In genomic region chr5:139177809-139178581, GRCh38 we compare ENCODE assay signal across 9 cellular contexts. TPM values are rescaled to one million over a fixed set of nuclear protein-coding genes. Genes with fewer than 3 reads are reported as not detected.
DNase-seq lines count a peak whose midpoint lies in the region; TF ChIP-seq lines count a peak whose summit lies in the region.
"Had no signal": no experiment of that assay in that cellular context is flagged by ENCODE, and none has a peak within 500 bp of the region (broad histone marks: within the 10 kb centered on the region; RNA-seq: fewer than 3 reads in every experiment).

No MANE protein-coding gene starts in this region.

- intact Hi-C loops in dorsolateral prefrontal cortex (cut with DNase I) (no loop called here), testis (cut with DNase I; ENCODE audit: low total_unique reads) (no loop called here)

- H3K27ac Mint-ChIP-seq in activated T-cell treated with anti-CD3 and anti-CD28 coated beads, Interleukin-2, amount 50 U/mL, for 24 hours = peak overlapping the region; percentile 8
- H3K27ac Mint-ChIP-seq: CD8-positive, alpha-beta T cell had no signal

- peak overlapping the region in 38 of 59 donors; percentile 3 to 71 (median 40) for H3K27ac ChIP-seq in dorsolateral prefrontal cortex
- H3K27ac ChIP-seq in testis = peak overlapping the region in 1 of 2 donors; percentile 17

- H3K9me3 ChIP-seq in testis = no peaks in the 10 kb centered on the region

- H3K4me3 ChIP-seq in dorsolateral prefrontal cortex (no peak overlapping the region), testis (no peak overlapping the region)

- H3K36me3 ChIP-seq in testis (ENCODE audit: low read depth, missing control alignments) = no peaks in the 10 kb centered on the region

- H3K9me3 Mint-ChIP-seq in activated T-cell treated with anti-CD3 and anti-CD28 coated beads, Interleukin-2, amount 50 U/mL, for 24 hours = peaks cover under 1% of the 10 kb centered on the region
- H3K9me3 Mint-ChIP-seq: CD8-positive, alpha-beta T cell had no signal

- WGBS in testis, 2 donors = 76% methylated on average over 1 of the region's 1 CpG; no CpG with 5 or more reads in 1 of the 2 donors

- H3K36me3 Mint-ChIP-seq in activated T-cell treated with anti-CD3 and anti-CD28 coated beads, Interleukin-2, amount 50 U/mL, for 24 hours (ENCODE audit: low read depth) = peaks cover 7% of the 10 kb centered on the region

- no peak for TF ChIP-seq POLR2A in testis (IDR thresholded peaks at IDR 0.05)

- no peak overlapping the region for H3K4me3 Mint-ChIP-seq in activated T-cell treated with anti-CD3 and anti-CD28 coated beads, Interleukin-2, amount 50 U/mL, for 24 hours
- H3K4me3 Mint-ChIP-seq: CD8-positive, alpha-beta T cell had no signal

- no peaks in the 10 kb centered on the region for H3K27me3 ChIP-seq in dorsolateral prefrontal cortex
- H3K27me3 ChIP-seq in testis = no peaks in the 10 kb centered on the region

- TF ChIP-seq CTCF in dorsolateral prefrontal cortex (IDR thresholded peaks at IDR 0.05 in 54 of 56, conservative IDR thresholded peaks at IDR 0.05 in 2 of 56; ENCODE audit: low read depth in 1 of 56, partially characterized antibody in 56 of 56) (no peak), testis (IDR thresholded peaks at IDR 0.05) (no peak)

- peaks cover 19% of the 10 kb centered on the region for H3K4me1 Mint-ChIP-seq in activated T-cell treated with anti-CD3 and anti-CD28 coated beads, Interleukin-2, amount 50 U/mL, for 24 hours (ENCODE audit: low read depth)

- no peaks in the 10 kb centered on the region for H3K27me3 Mint-ChIP-seq in activated T-cell treated with anti-CD3 and anti-CD28 coated beads, Interleukin-2, amount 50 U/mL, for 24 hours

- peaks cover 32% of the 10 kb centered on the region for H3K4me1 ChIP-seq in testis

- DNase-seq in activated T-cell treated with anti-CD3 and anti-CD28 coated beads, Interleukin-2, amount 50 U/mL, for 24 hours = no peak
- no peak for DNase-seq in activated T-cell treated with anti-CD3 and anti-CD28 coated beads, Interleukin-2, amount 50 U/mL, for 48 hours
- DNase-seq in NCI-H2029 treated with DMSO at 0.1 percent for 48 hours (lab: John Stamatoyannopoulos, UW) (peak; percentile 98), dorsolateral prefrontal cortex (peak in 1 of 10 donors; percentile 80), pons (ENCODE audit: low spot score) (peak; percentile 40), islet precursor cell (no peak), testis (no peak), Kasumi-1 (lab: John Stamatoyannopoulos, UW) (no peak)

RNA-seq across cellular contexts. Expression of gene SIL1, which starts 20.2 kb away (rescaled TPM):
- total RNA-seq in dorsolateral prefrontal cortex (10 to 100 TPM; 21.5 to 48.7 (median 34.1) TPM), testis (10 to 100 TPM; 86.5 to 98.2 TPM)
- polyA plus RNA-seq in testis (ENCODE audit: insufficient read depth, low read depth, low replicate concordance) = 116 TPM

Comparison
In these comparisons a context has a peak if more than half of its experiments do, and no peak if none do; other contexts are left out.
1. DNase-seq: peak in NCI-H2029 treated with DMSO at 0.1 percent for 48 hours (single experiment) and pons (single experiment); none in activated T-cell treated with anti-CD3 and anti-CD28 coated beads, Interleukin-2, amount 50 U/mL, for 24 hours (single experiment), activated T-cell treated with anti-CD3 and anti-CD28 coated beads, Interleukin-2, amount 50 U/mL, for 48 hours (0 of 2), islet precursor cell (single experiment), testis (single experiment) and Kasumi-1 (0 of 2).